8 cellular contexts compared by ENCODE assay signal in genomic region chr3:52455283-52456168, GRCh38. TPM values are rescaled to one million over a fixed set of nuclear protein-coding genes. Genes with fewer than 3 reads are reported as not detected.
DNase-seq lines count a peak whose midpoint lies in the region; ATAC-seq and TF ChIP-seq lines count a peak whose summit lies in the region.

TSS of gene NISCH (plus strand) at chr3:52455604. CDS start at chr3:52455642, 38 bp downstream.

- H3K27ac Mint-ChIP-seq in GM23338: peak within 1 kb of the TSS; percentile 90
- peak within 1 kb of the TSS; percentile 92 for H3K27ac Mint-ChIP-seq in type B pancreatic cell

- peak; percentile 79 for DNase-seq in GDM1 (lab: John Stamatoyannopoulos, UW)
- peak; percentile 93 for DNase-seq in GM23338 (ENCODE audit: low spot score)
- peak; percentile 61 for DNase-seq in M059J (ENCODE audit: low read depth)
- peak; percentile 74 for DNase-seq in SW480 (ENCODE audit: low spot score)
- DNase-seq in activated naive CD8-positive, alpha-beta T cell treated with anti-CD3 and anti-CD28 coated beads, Interleukin-2, amount 50 U/mL, for 16 hours (ENCODE audit: low read depth, low spot score): peak; percentile 93
- peak; percentile 94 for DNase-seq in cardiac septum (ENCODE audit: low spot score)
- peak; percentile 77 to 98 (median 86) for DNase-seq in posterior cingulate gyrus
- peak; percentile 93 for DNase-seq in type B pancreatic cell (ENCODE audit: extremely low spot score, unreplicated experiment)

- H3K36me3 ChIP-seq in GM23338 (ENCODE audit: insufficient read depth): peaks cover 25% of the 10 kb centered on the region; the same call in 1 of the 2 replicates

- peak within 1 kb of the TSS; percentile 91 for H3K4me2 ChIP-seq in GM23338

- H3K27me3 ChIP-seq in GM23338 (ENCODE audit: insufficient read depth): no peaks in the 10 kb centered on the region

- peaks cover 25% of the 10 kb centered on the region for H4K20me1 ChIP-seq in GM23338 (replicated peaks; ENCODE audit: insufficient read depth)

- H3K4me1 ChIP-seq in GM23338 (ENCODE audit: insufficient read depth): peaks cover 20% of the 10 kb centered on the region; the same call in 1 of the 2 replicates

- no peaks in the 10 kb centered on the region; the same call in 1 of the 2 replicates for H3F3A ChIP-seq in GM23338 (replicated peaks; ENCODE audit: low read depth)

- peaks cover 34% of the 10 kb centered on the region for H3K36me3 Mint-ChIP-seq in GM23338 (ENCODE audit: low read depth)
- H3K36me3 Mint-ChIP-seq in type B pancreatic cell: peaks cover 6% of the 10 kb centered on the region

- H3K4me3 Mint-ChIP-seq in GM23338 (peak within 1 kb of the TSS; percentile 88), type B pancreatic cell (peak within 1 kb of the TSS; percentile 94)

- TF ChIP-seq CTCF in GM23338 (conservative IDR thresholded peaks at IDR 0.05; ENCODE audit: low read depth in 2 of 2) (no peak), type B pancreatic cell (conservative IDR thresholded peaks at IDR 0.05) (no peak)

- H2AFZ ChIP-seq in GM23338: peak within 1 kb of the TSS; percentile 96

- peak; percentile 57 for ATAC-seq in GM23338

- H3K9me2 ChIP-seq in GM23338 (ENCODE audit: insufficient read depth): no peaks in the 10 kb centered on the region

- H3K4me3 ChIP-seq in GM23338: peak within 1 kb of the TSS; percentile 94

- intact Hi-C loops in cardiac septum (cut with DNase I) (loop anchor here (2.0 kb wide), 1 partner anchor 81 kb away; the partner anchor contains the start of gene UQCC5), posterior cingulate gyrus (cut with DNase I) (no loop called here)

- H3K27ac ChIP-seq in GM23338 (ENCODE audit: low read depth): no peak within 1 kb of the TSS

- H3K27me3 Mint-ChIP-seq in GM23338 (ENCODE audit: insufficient read depth, low read depth, poor library complexity) (peaks cover 10% of the 10 kb centered on the region), type B pancreatic cell (no peaks in the 10 kb centered on the region)

- H3K79me2 ChIP-seq in GM23338 (replicated peaks; ENCODE audit: insufficient read depth): peaks cover 34% of the 10 kb centered on the region

- H3K9me3 Mint-ChIP-seq in GM23338 (no peaks in the 10 kb centered on the region), type B pancreatic cell (no peaks in the 10 kb centered on the region)

- H3K4me1 Mint-ChIP-seq in GM23338: peaks cover 34% of the 10 kb centered on the region
- peaks cover 30% of the 10 kb centered on the region for H3K4me1 Mint-ChIP-seq in type B pancreatic cell (ENCODE audit: unreplicated experiment)

TF ChIP-seq in GM23338, 12 proteins besides CTCF, POLR2A, EP300 and RAD21 (continues in another document):
- TF ChIP-seq STAT1 (IDR thresholded peaks at IDR 0.05; ENCODE audit: unreplicated experiment) (no peak), ETS1 (IDR thresholded peaks at IDR 0.05) (no peak), JUNB (IDR thresholded peaks at IDR 0.05; ENCODE audit: unreplicated experiment) (no peak), ZNF114 (CRISPR knock-in tag; IDR thresholded peaks at IDR 0.05) (no peak), POLR2AphosphoS5 (IDR thresholded peaks at IDR 0.05; ENCODE audit: low read depth) (peak; percentile 92), ZNF331 (CRISPR knock-in tag; IDR thresholded peaks at IDR 0.05; ENCODE audit: low read depth) (no peak), REST (IDR thresholded peaks at IDR 0.05; ENCODE audit: unreplicated experiment) (no peak), NANOG (IDR thresholded peaks at IDR 0.05; ENCODE audit: borderline replicate concordance) (no peak), EZH2 (IDR thresholded peaks at IDR 0.05; ENCODE audit: low read depth, unreplicated experiment) (no peak), CREB1 (CRISPR knock-in tag; IDR thresholded peaks at IDR 0.05; ENCODE audit: low read depth) (0 out of 2 replicates have a peak, but pooled peaks have one; percentile 16), EZH2phosphoT487 (IDR thresholded peaks at IDR 0.05; ENCODE audit: unreplicated experiment) (no peak)

RNA-seq across cellular contexts. Expression of gene NISCH, which starts in this region (rescaled TPM):
- total RNA-seq in GM23338 (2014; rRNA removed; shearing (Covaris generic)): 65.9 and 76.4 TPM in 2 replicates
- polyA plus RNA-seq in GM23338 (2016; fragmentation: Nextera tagmentation; extraction: Ambion mirVana): 16.7 and 18.4 TPM in 2 replicates
- total RNA-seq in M059J (2014; rRNA removed; shearing (Covaris generic)): 8.9 and 15.8 TPM in 2 replicates
- total RNA-seq in cardiac septum: 59.1 TPM
- total RNA-seq in type B pancreatic cell (ENCODE audit: low replicate concordance): 105 and 149 TPM in 2 replicates
